In the genomic region with DNA sequence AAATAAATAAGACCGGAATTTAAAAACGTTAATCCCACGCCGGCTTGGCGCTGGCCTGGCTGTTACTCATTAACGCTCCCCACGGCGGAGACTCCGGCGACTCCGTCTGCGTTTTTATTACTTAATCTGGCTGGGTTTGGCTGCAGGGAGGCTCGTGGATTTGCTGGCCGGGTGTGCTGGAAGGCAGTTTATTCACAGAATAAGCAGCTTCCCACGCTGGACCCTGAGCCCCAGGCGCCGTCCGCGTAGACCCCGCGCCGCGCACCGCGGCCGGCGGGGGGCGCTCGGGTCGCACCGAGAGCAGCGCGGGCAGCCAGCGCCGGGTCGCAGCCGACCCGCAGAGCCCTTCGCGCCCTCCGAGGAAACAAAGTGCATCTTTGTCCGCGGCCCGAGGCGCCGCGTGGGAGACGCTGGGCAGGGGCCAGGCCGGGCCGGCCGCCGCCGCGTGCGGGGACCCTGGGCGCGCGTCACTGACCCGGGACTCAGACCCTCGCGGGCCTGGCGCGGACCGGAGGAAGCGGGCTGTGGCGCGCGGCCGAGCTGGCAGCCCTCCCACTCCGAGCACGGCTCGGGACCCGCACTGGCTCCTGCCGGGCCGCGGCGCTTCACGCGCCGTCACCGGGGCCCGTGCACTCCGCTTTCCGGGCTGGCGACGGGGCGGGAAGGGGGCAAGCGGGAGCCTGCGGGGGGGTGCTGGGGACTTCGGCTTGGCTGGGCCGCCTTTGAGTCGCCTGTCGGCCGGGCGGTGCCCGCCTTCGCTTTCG, we compare ENCODE assay signal across 8 cellular contexts. TPM values are rescaled to one million over a fixed set of nuclear protein-coding genes. Genes with fewer than 3 reads are reported as not detected.
DNase-seq lines count a peak whose midpoint lies in the region; ATAC-seq and TF ChIP-seq lines count a peak whose summit lies in the region.

No MANE protein-coding gene starts in this region.

- H3K9ac ChIP-seq in endodermal cell (ENCODE audit: extremely low read depth, low read length, poor library complexity, severe bottlenecking) = peak overlapping the region; percentile 68

- H3K27me3 ChIP-seq in ACC112 (ENCODE audit: insufficient read depth, low read length) (no peaks in the 10 kb centered on the region), endodermal cell (ENCODE audit: control insufficient read depth, insufficient read depth, low read length, poor library complexity, severe bottlenecking) (peaks cover 15% of the 10 kb centered on the region)

- no peaks in the 10 kb centered on the region for H3K9me3 Mint-ChIP-seq in activated CD8-positive, alpha-beta memory T cell treated with anti-CD3 and anti-CD28 coated beads, Interleukin-2, amount 10 ng/mL, durations not matched to agents 7 days and 5 days (ENCODE audit: low read depth)
- H3K9me3 Mint-ChIP-seq in endodermal cell = no peaks in the 10 kb centered on the region

- peaks cover 32% of the 10 kb centered on the region for H3K79me2 ChIP-seq in ACC112 (ENCODE audit: control insufficient read depth, insufficient read depth, low read length, unreplicated experiment)

- no peaks in the 10 kb centered on the region for H3K9me3 ChIP-seq in endodermal cell (ENCODE audit: control insufficient read depth, low read length)
- H3K9me3 ChIP-seq in mesodermal cell (ENCODE audit: control insufficient read depth, low read length) = no peaks in the 10 kb centered on the region

- H3K27me3 Mint-ChIP-seq in activated CD8-positive, alpha-beta memory T cell treated with anti-CD3 and anti-CD28 coated beads, Interleukin-2, amount 10 ng/mL, durations not matched to agents 7 days and 5 days = no peaks in the 10 kb centered on the region
- H3K27me3 Mint-ChIP-seq in endodermal cell (ENCODE audit: insufficient read depth) = peaks cover 18% of the 10 kb centered on the region

- H3K27ac ChIP-seq in ACC112 (ENCODE audit: low read depth, low read length) (peak overlapping the region; percentile 81), endodermal cell (ENCODE audit: low read depth, low read length) (peak overlapping the region; percentile 95), mesodermal cell (ENCODE audit: low read depth, low read length, severe bottlenecking) (peak overlapping the region; percentile 96)

- no peaks in the 10 kb centered on the region for H3K36me3 Mint-ChIP-seq in activated CD8-positive, alpha-beta memory T cell treated with anti-CD3 and anti-CD28 coated beads, Interleukin-2, amount 10 ng/mL, durations not matched to agents 7 days and 5 days
- H3K36me3 Mint-ChIP-seq in endodermal cell (ENCODE audit: low read depth) = no peaks in the 10 kb centered on the region

- peaks cover 39% of the 10 kb centered on the region for H3K4me1 Mint-ChIP-seq in activated CD8-positive, alpha-beta memory T cell treated with anti-CD3 and anti-CD28 coated beads, Interleukin-2, amount 10 ng/mL, durations not matched to agents 7 days and 5 days
- peaks cover 50% of the 10 kb centered on the region for H3K4me1 Mint-ChIP-seq in endodermal cell

- peak overlapping the region; percentile 82 for H3K4me3 Mint-ChIP-seq in activated CD8-positive, alpha-beta memory T cell treated with anti-CD3 and anti-CD28 coated beads, Interleukin-2, amount 10 ng/mL, durations not matched to agents 7 days and 5 days
- H3K4me3 Mint-ChIP-seq in endodermal cell = peak overlapping the region; percentile 66

- CTCF ChIA-PET in activated CD8-positive, alpha-beta memory T cell treated with anti-CD3 and anti-CD28 coated beads, Interleukin-2, amount 10 ng/mL, durations not matched to agents 7 days and 5 days (lab: Charles Lee) = interaction anchor here (0.7 to 5.8 kb wide), 45 partner anchors 9 to 390 kb away, joined by 3 to 114 read pairs (median 4); a partner anchor contains a TSS

- ATAC-seq in GM18499 (IDR thresholded peaks at IDR 0.05; ENCODE audit: insufficient read depth, unreplicated experiment) (peak; percentile 35), HG02938 (IDR thresholded peaks at IDR 0.05; ENCODE audit: unreplicated experiment) (peak; percentile 53)
- ATAC-seq in activated CD8-positive, alpha-beta memory T cell treated with anti-CD3 and anti-CD28 coated beads, Interleukin-2, amount 10 ng/mL, durations not matched to agents 7 days and 5 days = peak; percentile 47

- H3K36me3 ChIP-seq in ACC112 (ENCODE audit: insufficient read depth, low read length) = no peaks in the 10 kb centered on the region
- no peaks in the 10 kb centered on the region for H3K36me3 ChIP-seq in endodermal cell (ENCODE audit: control insufficient read depth, insufficient read depth, low read length)
- H3K36me3 ChIP-seq in mesodermal cell (ENCODE audit: control insufficient read depth, insufficient read depth, low read length) = no peaks in the 10 kb centered on the region

- peak; percentile 9 for DNase-seq in NCI-H345 treated with DMSO at 0.1 percent for 48 hours (lab: John Stamatoyannopoulos, UW; ENCODE audit: unreplicated experiment)
- peak; percentile 73 for DNase-seq in activated CD8-positive, alpha-beta memory T cell treated with anti-CD3 and anti-CD28 coated beads, Interleukin-2, amount 10 ng/mL, durations not matched to agents 7 days and 5 days
- DNase-seq in endodermal cell = peak; percentile 88
- DNase-seq in stimulated activated CD8-positive, alpha-beta memory T cell treated with anti-CD3 and anti-CD28 coated beads, Interleukin-15, amount 100 ng/mL, for 24 hours (ENCODE audit: low read depth) = peak; percentile 54

- TF ChIP-seq CTCF in endodermal cell (conservative IDR thresholded peaks at IDR 0.05) = peak; percentile 93

- H3K4me3 ChIP-seq in ACC112 (ENCODE audit: low read depth, low read length) = peak overlapping the region; percentile 95
- H3K4me3 ChIP-seq in endodermal cell (ENCODE audit: low read length) = peak overlapping the region; percentile 76
- H3K4me3 ChIP-seq in mesodermal cell (ENCODE audit: extremely low read depth, insufficient read depth, low read length, poor library complexity, severe bottlenecking) = peak overlapping the region; percentile 73

- H2AFZ ChIP-seq in ACC112 (ENCODE audit: low read length, unreplicated experiment) = peak overlapping the region; percentile 88

- H3K27ac Mint-ChIP-seq in activated CD8-positive, alpha-beta memory T cell treated with anti-CD3 and anti-CD28 coated beads, Interleukin-2, amount 10 ng/mL, durations not matched to agents 7 days and 5 days = peak overlapping the region; percentile 97
- H3K27ac Mint-ChIP-seq in endodermal cell = peak overlapping the region; percentile 93

- H3K4me1 ChIP-seq in ACC112 (ENCODE audit: control insufficient read depth, insufficient read depth, low read length, unreplicated experiment) (peaks cover 37% of the 10 kb centered on the region), endodermal cell (ENCODE audit: control insufficient read depth, insufficient read depth, low read length) (peaks cover 10% of the 10 kb centered on the region), mesodermal cell (ENCODE audit: control insufficient read depth, insufficient read depth, low read length, poor library complexity, severe bottlenecking) (peaks cover 45% of the 10 kb centered on the region)

- WGBS in endodermal cell (ENCODE audit: insufficient coverage in 1 of 2, insufficient read length in 1 of 2), 2 experiments = 3 to 29% methylated on average over 12 to 98 of the region's 98 CpGs
- WGBS in mesodermal cell (ENCODE audit: insufficient coverage in 2 of 2), 2 experiments = 4% methylated on average over 52 to 88 of the region's 98 CpGs

RNA-seq across cellular contexts. Expression of a gene that starts 0.6 kb away (rescaled TPM):
- total RNA-seq in activated CD8-positive, alpha-beta memory T cell treated with anti-CD3 and anti-CD28 coated beads, Interleukin-2, amount 10 ng/mL, durations not matched to agents 7 days and 5 days = 10 to 100 TPM; 23.2 to 29.5 TPM
- 10 to 100 TPM in 1 of 2 donors, 1 to 10 TPM in 1; 9.1 to 11.9 TPM for total RNA-seq in endodermal cell
- 6.1 TPM for polyA plus RNA-seq in endodermal cell (2013, experiment 1 of 2)
- polyA plus RNA-seq in endodermal cell (2013, experiment 2 of 2) = 4.6 TPM
- 23.7 TPM for polyA plus RNA-seq in mesodermal cell (2013, experiment 1 of 2)
- 20.1 TPM for polyA plus RNA-seq in mesodermal cell (2013, experiment 2 of 2)

RNA-seq across cellular contexts. Expression of a gene that starts 28.2 kb away (rescaled TPM):
- total RNA-seq in activated CD8-positive, alpha-beta memory T cell treated with anti-CD3 and anti-CD28 coated beads, Interleukin-2, amount 10 ng/mL, durations not matched to agents 7 days and 5 days = 100 to 1,000 TPM; 124 to 166 TPM
- total RNA-seq in endodermal cell = 100 to 1,000 TPM; 153 to 173 TPM
- polyA plus RNA-seq in endodermal cell (2013, experiment 1 of 2) = 242 TPM
- polyA plus RNA-seq in endodermal cell (2013, experiment 2 of 2) = 229 TPM
- polyA plus RNA-seq in mesodermal cell (2013, experiment 1 of 2) = 239 TPM
- 238 TPM for polyA plus RNA-seq in mesodermal cell (2013, experiment 2 of 2)

RNA-seq across cellular contexts. Expression of a gene that starts 41.3 kb away (rescaled TPM):
- total RNA-seq in activated CD8-positive, alpha-beta memory T cell treated with anti-CD3 and anti-CD28 coated beads, Interleukin-2, amount 10 ng/mL, durations not matched to agents 7 days and 5 days = 10 to 100 TPM; 29.9 to 33.4 TPM
- total RNA-seq in endodermal cell = 10 to 100 TPM; 18.3 to 23.2 TPM
- 15.2 TPM for polyA plus RNA-seq in endodermal cell (2013, experiment 1 of 2)
- 13.0 TPM for polyA plus RNA-seq in endodermal cell (2013, experiment 2 of 2)
- polyA plus RNA-seq in mesodermal cell (2013, experiment 1 of 2) = 9.5 TPM
- polyA plus RNA-seq in mesodermal cell (2013, experiment 2 of 2) = 7.7 TPM

Comparison
In these comparisons a context has a peak if more than half of its experiments do, and no peak if none do; other contexts are left out.
1. Peak in every context shown above with its lines: DNase-seq, ATAC-seq, H3K4me3 ChIP-seq and H3K27ac ChIP-seq.
2. DNase-seq: peak in every context shown above with its lines; median percentile 88 in endodermal cell; 73 in activated CD8-positive, alpha-beta memory T cell treated with anti-CD3 and anti-CD28 coated beads, Interleukin-2, amount 10 ng/mL, durations not matched to agents 7 days and 5 days; 54 in stimulated activated CD8-positive, alpha-beta memory T cell treated with anti-CD3 and anti-CD28 coated beads, Interleukin-15, amount 100 ng/mL, for 24 hours; 9 in NCI-H345 treated with DMSO at 0.1 percent for 48 hours.